9 cellular contexts compared by ENCODE assay signal in genomic region chr1:219244864-219245263, GRCh38.
"Had no signal": no experiment of that assay in that cellular context is flagged by ENCODE, and none has a peak within 500 bp of the region (broad histone marks: within the 10 kb centered on the region; RNA-seq: fewer than 3 reads in every experiment).

No MANE protein-coding gene starts in this region.

- H3K36me3 ChIP-seq: HAP-1 had no signal

- H3K27ac Mint-ChIP-seq: HFFc6, IgD-negative memory B cell had no signal

- H3K27ac ChIP-seq: GM23248, HL-60 had no signal

- H3K9me3 ChIP-seq: HAP-1 had no signal

- H2AFZ ChIP-seq: GM23248 had no signal

- ATAC-seq: HCT116, HepG2 had no signal

- H3K4me1 ChIP-seq: HAP-1 had no signal

- H3K4me3 ChIP-seq: GM23248, HAP-1 had no signal

- FAIRE-seq: HepG2 had no signal

- H3K9me3 Mint-ChIP-seq: HFFc6, IgD-negative memory B cell had no signal

- H3K9ac ChIP-seq: GM23248 had no signal

- H3K4me3 Mint-ChIP-seq: HFFc6, IgD-negative memory B cell had no signal

- DNase-seq: GM23248, GOT3, H7, HFFc6 had no signal

- H3K27me3 Mint-ChIP-seq: IgD-negative memory B cell had no signal
